In the genomic region with DNA sequence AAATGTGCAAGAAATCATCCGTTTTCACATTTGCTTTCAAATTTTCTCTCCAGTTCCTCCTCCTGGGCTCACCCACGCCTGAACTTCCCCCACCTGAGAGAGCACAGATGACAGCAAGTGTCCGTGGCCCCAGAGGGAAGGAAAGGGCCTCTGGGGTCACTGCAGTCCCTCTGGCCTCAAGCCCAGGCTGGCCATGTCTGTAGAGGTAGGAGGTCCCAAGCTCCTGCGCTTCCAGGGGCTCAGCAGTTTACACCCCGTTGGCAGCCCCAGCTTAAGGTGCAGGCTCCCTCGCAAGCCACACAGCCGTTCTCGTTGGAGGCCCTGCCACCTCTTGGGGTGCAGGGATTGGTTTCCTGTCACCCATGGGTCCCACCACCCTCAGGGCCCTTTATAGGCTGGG, we compare ENCODE assay signal across 9 cellular contexts.
"Had no signal": no experiment of that assay in that cellular context is flagged by ENCODE, and none has a peak within 500 bp of the region (broad histone marks: within the 10 kb centered on the region; RNA-seq: fewer than 3 reads in every experiment).

No MANE protein-coding gene starts in this region.

- H3K9me3 ChIP-seq: gastroesophageal sphincter, left ventricle myocardium inferior, SK-N-SH, tibial nerve had no signal

- H3K9me3 Mint-ChIP-seq: activated naive CD4-positive, alpha-beta T cell treated with anti-CD3 and anti-CD28 coated beads, Interleukin-2, amount 50 U/mL, for 72 hours; natural killer cell treated with Interleukin-12 subunit alpha and Interleukin-12 subunit beta and Interleukin-15 and Interleukin-18, amount 100 ng/mL, for 72 hours; T-cell had no signal

- H3K4me3 ChIP-seq: cardiac muscle cell, gastroesophageal sphincter, left ventricle myocardium inferior, skin epidermis, tibial nerve had no signal

- H3K27ac Mint-ChIP-seq: activated naive CD4-positive, alpha-beta T cell treated with anti-CD3 and anti-CD28 coated beads, Interleukin-2, amount 50 U/mL, for 72 hours; natural killer cell treated with Interleukin-12 subunit alpha and Interleukin-12 subunit beta and Interleukin-15 and Interleukin-18, amount 100 ng/mL, for 72 hours; T-cell had no signal

- H3K4me2 ChIP-seq: SK-N-SH had no signal

- H3K9ac ChIP-seq: SK-N-SH had no signal

- H3K4me3 Mint-ChIP-seq: natural killer cell treated with Interleukin-12 subunit alpha and Interleukin-12 subunit beta and Interleukin-15 and Interleukin-18, amount 100 ng/mL, for 72 hours; T-cell had no signal

- H3K36me3 ChIP-seq: cardiac muscle cell, gastroesophageal sphincter, left ventricle myocardium inferior, tibial nerve had no signal

- H3K27me3 ChIP-seq: cardiac muscle cell had no signal

- H3K27ac ChIP-seq: cardiac muscle cell, gastroesophageal sphincter, left ventricle myocardium inferior, skin epidermis, tibial nerve had no signal

- H3K36me3 Mint-ChIP-seq: activated naive CD4-positive, alpha-beta T cell treated with anti-CD3 and anti-CD28 coated beads, Interleukin-2, amount 50 U/mL, for 72 hours; natural killer cell treated with Interleukin-12 subunit alpha and Interleukin-12 subunit beta and Interleukin-15 and Interleukin-18, amount 100 ng/mL, for 72 hours; T-cell had no signal
